In genomic region chr7:118185163-118185860, GRCh38 we compare ENCODE assay signal across 8 cellular contexts. TPM values are rescaled to one million over a fixed set of nuclear protein-coding genes. Genes with fewer than 3 reads are reported as not detected.
DNase-seq lines count a peak whose midpoint lies in the region; TF ChIP-seq lines count a peak whose summit lies in the region.

No MANE protein-coding gene starts in this region.

- H3K4me1 Mint-ChIP-seq in activated naive CD4-positive, alpha-beta T cell treated with anti-CD3 and anti-CD28 coated beads, Interleukin-2, amount 10 ng/mL, durations not matched to agents 7 days and 5 days = peaks cover 42% of the 10 kb centered on the region
- peaks cover 36% of the 10 kb centered on the region for H3K4me1 Mint-ChIP-seq in activated CD4-positive, alpha-beta memory T cell treated with anti-CD3 and anti-CD28 coated beads for 36 hours (ENCODE audit: low read depth)
- peaks cover 44 to 68% of the 10 kb centered on the region in 2 donors for H3K4me1 Mint-ChIP-seq in immature natural killer cell

- H3K4me3 ChIP-seq in tibial artery = peak overlapping the region; percentile 80 to 99

- H3K4me1 ChIP-seq in tibial artery = peaks cover 0 to 36% (median 16%) of the 10 kb centered on the region in 4 donors

- H3K36me3 ChIP-seq in tibial artery = peaks cover 8 to 20% (median 15%) of the 10 kb centered on the region in 3 donors

- H3K27ac Mint-ChIP-seq in activated naive CD4-positive, alpha-beta T cell treated with anti-CD3 and anti-CD28 coated beads, Interleukin-2, amount 10 ng/mL, durations not matched to agents 7 days and 5 days = peak overlapping the region; percentile 95
- no peak overlapping the region for H3K27ac Mint-ChIP-seq in activated CD4-positive, alpha-beta memory T cell treated with anti-CD3 and anti-CD28 coated beads for 36 hours
- peak overlapping the region; percentile 46 to 98 (median 93) for H3K27ac Mint-ChIP-seq in immature natural killer cell

- no peaks in the 10 kb centered on the region for H3K9me3 Mint-ChIP-seq in activated naive CD4-positive, alpha-beta T cell treated with anti-CD3 and anti-CD28 coated beads, Interleukin-2, amount 10 ng/mL, durations not matched to agents 7 days and 5 days
- no peaks in the 10 kb centered on the region for H3K9me3 Mint-ChIP-seq in activated CD4-positive, alpha-beta memory T cell treated with anti-CD3 and anti-CD28 coated beads for 36 hours
- H3K9me3 Mint-ChIP-seq in immature natural killer cell = no peaks in the 10 kb centered on the region

- CTCF ChIA-PET in activated naive CD4-positive, alpha-beta T cell treated with anti-CD3 and anti-CD28 coated beads, Interleukin-2, amount 10 ng/mL, durations not matched to agents 7 days and 5 days (lab: Charles Lee) = no interaction called here
- CTCF ChIA-PET in activated CD4-positive, alpha-beta memory T cell treated with anti-CD3 and anti-CD28 coated beads for 36 hours (lab: Charles Lee) = no interaction called here
- CTCF ChIA-PET in RWPE1 (lab: Yijun Ruan, JAX) = no interaction called here

- H3K27ac ChIP-seq in tibial artery = peak overlapping the region in 1 of 2 donors; percentile 98
- no peak overlapping the region for H3K27ac ChIP-seq in RWPE1

- H3K9me3 ChIP-seq in tibial artery = no peaks in the 10 kb centered on the region

- no peak for DNase-seq in activated naive CD4-positive, alpha-beta T cell treated with anti-CD3 and anti-CD28 coated beads, Interleukin-2, amount 10 ng/mL, durations not matched to agents 7 days and 5 days
- DNase-seq in activated naive CD4-positive, alpha-beta T cell (lab: John Stamatoyannopoulos, UW) = no peak
- DNase-seq in activated CD4-positive, alpha-beta memory T cell treated with anti-CD3 and anti-CD28 coated beads for 36 hours = no peak
- DNase-seq in immature natural killer cell = no peak
- no peak for DNase-seq in tibial artery
- no peak for DNase-seq in RWPE1 (ENCODE audit: low spot score)
- no peak for DNase-seq in NCI-H1694 (lab: John Stamatoyannopoulos, UW)
- DNase-seq in stimulated activated CD4-positive, alpha-beta T cell treated with anti-CD3 and anti-CD28 coated beads, Interleukin-4, amount 100 ng/mL, for 24 hours = no peak

- H3K4me3 Mint-ChIP-seq in activated naive CD4-positive, alpha-beta T cell treated with anti-CD3 and anti-CD28 coated beads, Interleukin-2, amount 10 ng/mL, durations not matched to agents 7 days and 5 days = peak overlapping the region; percentile 87
- H3K4me3 Mint-ChIP-seq in activated CD4-positive, alpha-beta memory T cell treated with anti-CD3 and anti-CD28 coated beads for 36 hours = peak overlapping the region; percentile 98
- peak overlapping the region; percentile 91 to 99 (median 95) for H3K4me3 Mint-ChIP-seq in immature natural killer cell

- peaks cover 33% of the 10 kb centered on the region for H3K36me3 Mint-ChIP-seq in activated naive CD4-positive, alpha-beta T cell treated with anti-CD3 and anti-CD28 coated beads, Interleukin-2, amount 10 ng/mL, durations not matched to agents 7 days and 5 days
- H3K36me3 Mint-ChIP-seq in activated CD4-positive, alpha-beta memory T cell treated with anti-CD3 and anti-CD28 coated beads for 36 hours = peaks cover 25% of the 10 kb centered on the region
- peaks cover 0 to 10% (median 9%) of the 10 kb centered on the region in 3 donors for H3K36me3 Mint-ChIP-seq in immature natural killer cell

- TF ChIP-seq CTCF in tibial artery (IDR thresholded peaks at IDR 0.05) = no peak
- TF ChIP-seq CTCF in RWPE1 (conservative IDR thresholded peaks at IDR 0.05; ENCODE audit: low read depth) = no peak

- intact Hi-C loops in activated CD4-positive, alpha-beta memory T cell treated with anti-CD3 and anti-CD28 coated beads for 36 hours (cut with micrococcal nuclease) = loop anchor here (10.0 kb wide), 1 partner anchor 1321 kb away; the partner anchor contains the start of gene CAPZA2
- intact Hi-C loops in tibial artery (cut with DNase I; ENCODE audit: low total_unique reads) = no loop called here

- H3K27me3 ChIP-seq in tibial artery = no peaks in the 10 kb centered on the region

- peaks cover 3% of the 10 kb centered on the region for H3K27me3 Mint-ChIP-seq in activated naive CD4-positive, alpha-beta T cell treated with anti-CD3 and anti-CD28 coated beads, Interleukin-2, amount 10 ng/mL, durations not matched to agents 7 days and 5 days
- H3K27me3 Mint-ChIP-seq in activated CD4-positive, alpha-beta memory T cell treated with anti-CD3 and anti-CD28 coated beads for 36 hours = peaks cover 2% of the 10 kb centered on the region
- H3K27me3 Mint-ChIP-seq in immature natural killer cell (ENCODE audit: low read depth in 3 of 3) = peaks cover 6 to 21% (median 7%) of the 10 kb centered on the region in 3 donors

- POLR2A ChIA-PET in activated CD4-positive, alpha-beta memory T cell treated with anti-CD3 and anti-CD28 coated beads for 36 hours (lab: Charles Lee) = no interaction called here
- POLR2A ChIA-PET in RWPE1 (lab: Yijun Ruan, JAX; ENCODE audit: low non-redundant PET) = no interaction called here

RNA-seq across cellular contexts. Expression of gene LSM8, which starts 1.3 kb away (rescaled TPM):
- 10 to 100 TPM; 39.1 TPM for total RNA-seq in activated CD4-positive, alpha-beta memory T cell treated with anti-CD3 and anti-CD28 coated beads for 36 hours
- polyA plus RNA-seq in immature natural killer cell = 10 to 100 TPM; 22.7 to 53.1 (median 25.4) TPM

RNA-seq across cellular contexts. Expression of gene ANKRD7, which starts 39.2 kb away (rescaled TPM):
- total RNA-seq in activated CD4-positive, alpha-beta memory T cell treated with anti-CD3 and anti-CD28 coated beads for 36 hours = not detected
- polyA plus RNA-seq in immature natural killer cell = not detected
